Comparison of ENCODE assay signal across 22 cellular contexts in genomic region chr11:24239930-24240329, GRCh38.
DNase-seq lines count a peak whose midpoint lies in the region; ATAC-seq, FAIRE-seq and TF ChIP-seq lines count a peak whose summit lies in the region.
"Had no signal": no experiment of that assay in that cellular context is flagged by ENCODE, and none has a peak within 500 bp of the region (broad histone marks: within the 10 kb centered on the region; RNA-seq: fewer than 3 reads in every experiment).

No MANE protein-coding gene starts in this region.

- RAD21 ChIA-PET in GM12878 (lab: Charles Lee; ENCODE audit: unreplicated experiment), result no interaction called here

- H2AFZ ChIP-seq in GM12878 (ENCODE audit: control insufficient read depth, low read depth, low read length) (no peak overlapping the region), neural progenitor cell (replicated peaks) (peak overlapping the region; percentile 19)

- TF ChIP-seq EP300 in GM12878 (IDR thresholded peaks at IDR 0.05; ENCODE audit: borderline replicate concordance in 1 of 2, control insufficient read depth in 1 of 2, low read depth in 2 of 2, low read length in 2 of 2), result no peak

- no peaks in the 10 kb centered on the region for H3F3A ChIP-seq in neural progenitor cell (ENCODE audit: low read depth)

- H3K9me3 Mint-ChIP-seq in activated naive CD4-positive, alpha-beta T cell treated with anti-CD3 and anti-CD28 coated beads, Interleukin-2, amount 50 U/mL, for 24 hours, result peaks cover 12% of the 10 kb centered on the region
- H3K9me3 Mint-ChIP-seq in neural progenitor cell, result peaks cover 3% of the 10 kb centered on the region
- H3K9me3 Mint-ChIP-seq: HFFc6 had no signal

- H3K4me3 ChIP-seq in GM12878, result no peak overlapping the region
- no peak overlapping the region for H3K4me3 ChIP-seq in neural progenitor cell
- H3K4me3 ChIP-seq: BLaER1, HAP-1 had no signal

- H3K36me3 ChIP-seq in GM12878 (ENCODE audit: control insufficient read depth in 2 of 2, insufficient read depth in 2 of 2, low read length in 1 of 2) (no peaks in the 10 kb centered on the region), neural progenitor cell (no peaks in the 10 kb centered on the region)
- H3K36me3 ChIP-seq: BLaER1, HAP-1 had no signal

- no peak for TF ChIP-seq CTCF in GM12878 (IDR thresholded peaks at IDR 0.05 in 2 of 3, conservative IDR thresholded peaks at IDR 0.05 in 1 of 3; ENCODE audit: control insufficient read depth in 2 of 3, extremely low read depth in 1 of 3, insufficient read depth in 1 of 3, low read depth in 3 of 3, low read length in 3 of 3)
- TF ChIP-seq CTCF in neural progenitor cell (IDR thresholded peaks at IDR 0.05), result no peak

- no peaks in the 10 kb centered on the region for H3K36me3 Mint-ChIP-seq in activated naive CD4-positive, alpha-beta T cell treated with anti-CD3 and anti-CD28 coated beads, Interleukin-2, amount 50 U/mL, for 24 hours
- H3K36me3 Mint-ChIP-seq in neural progenitor cell, result no peaks in the 10 kb centered on the region
- H3K36me3 Mint-ChIP-seq: CD4-positive, CD25-positive, alpha-beta regulatory T cell; CD8-positive, alpha-beta T cell had no signal

- TF ChIP-seq RAD21 in GM12878 (IDR thresholded peaks at IDR 0.05; ENCODE audit: insufficient read depth, low read depth, low read length), result no peak

- intact Hi-C loops in GM12878 (cut with micrococcal nuclease; ENCODE audit: unreplicated experiment), result no loop called here

- no peaks in the 10 kb centered on the region for H3K27me3 Mint-ChIP-seq in activated naive CD4-positive, alpha-beta T cell treated with anti-CD3 and anti-CD28 coated beads, Interleukin-2, amount 50 U/mL, for 24 hours
- no peaks in the 10 kb centered on the region for H3K27me3 Mint-ChIP-seq in neural progenitor cell (ENCODE audit: insufficient read depth, low read depth)
- H3K27me3 Mint-ChIP-seq: B cell; CD4-positive, CD25-positive, alpha-beta regulatory T cell had no signal

- SMC1A ChIA-PET in GM12878 (lab: Charles Lee; ENCODE audit: uncharacterized antibody, unreplicated experiment), result interaction anchor here (0.6 kb wide), 1 partner anchor 10 kb away, joined by 3 read pairs; no protein-coding TSS in a partner anchor

- POLR2A ChIA-PET in GM12878 (lab: Charles Lee), result no interaction called here

- H3K27ac ChIP-seq in GM12878 (ENCODE audit: control insufficient read depth, insufficient read depth) (no peak overlapping the region), neural progenitor cell (no peak overlapping the region)
- H3K27ac ChIP-seq: 22Rv1, BLaER1, C4-2B had no signal

- H3K4me2 ChIP-seq in GM12878 (ENCODE audit: control insufficient read depth, insufficient read depth) (no peak overlapping the region), neural progenitor cell (no peak overlapping the region)
- H3K4me2 ChIP-seq: BLaER1 had no signal

- H3K9me3 ChIP-seq in GM12878 (replicated peaks; ENCODE audit: control insufficient read depth, insufficient read depth, low read length) (no peaks in the 10 kb centered on the region; the same call in 2 of the 3 replicates), neural progenitor cell (ENCODE audit: low read depth) (no peaks in the 10 kb centered on the region)
- H3K9me3 ChIP-seq: BLaER1, Caco-2, HAP-1 had no signal

- H4K20me1 ChIP-seq in GM12878 (ENCODE audit: control insufficient read depth, insufficient read depth), result no peaks in the 10 kb centered on the region
- no peaks in the 10 kb centered on the region for H4K20me1 ChIP-seq in neural progenitor cell (ENCODE audit: low read depth)
- H4K20me1 ChIP-seq: BLaER1 had no signal

- CTCF ChIA-PET in GM12878 (lab: Yijun Ruan, JAX), result no interaction called here

- FAIRE-seq in GM12878 (lab: Jason Lieb, UNC), result no peak
- FAIRE-seq: A204.1, G401.6, H54 had no signal

- H3K27me3 ChIP-seq in GM12878 (replicated peaks in 1 of 2; ENCODE audit: control insufficient read depth in 2 of 2, insufficient read depth in 2 of 2, low read length in 1 of 2) (no peaks in the 10 kb centered on the region), neural progenitor cell (no peaks in the 10 kb centered on the region)
- H3K27me3 ChIP-seq: BLaER1 had no signal

- ATAC-seq in GM12878, result peak; percentile 27; the same call in 1 of the 3 replicates
- ATAC-seq in GM21786 (IDR thresholded peaks at IDR 0.05; ENCODE audit: unreplicated experiment), result no peak
- ATAC-seq: CD8-positive, alpha-beta T cell had no signal

- H3K27ac Mint-ChIP-seq in activated naive CD4-positive, alpha-beta T cell treated with anti-CD3 and anti-CD28 coated beads, Interleukin-2, amount 50 U/mL, for 24 hours, result peak overlapping the region; percentile 64
- no peak overlapping the region for H3K27ac Mint-ChIP-seq in neural progenitor cell
- H3K27ac Mint-ChIP-seq: B cell; CD4-positive, CD25-positive, alpha-beta regulatory T cell; CD8-positive, alpha-beta T cell; HFFc6 had no signal

- no TSS peak for BruUV-seq in GM12878 (replicated peaks; lab: Mats Ljungman, UMichigan)

- no peaks in the 10 kb centered on the region for H3K4me1 ChIP-seq in GM12878 (ENCODE audit: control insufficient read depth, insufficient read depth, low read length)
- H3K4me1 ChIP-seq in neural progenitor cell, result no peaks in the 10 kb centered on the region
- H3K4me1 ChIP-seq: BLaER1, Caco-2, HAP-1 had no signal

- no peak for TF ChIP-seq POLR2A in GM12878 (IDR thresholded peaks at IDR 0.05; ENCODE audit: low read depth, low read length)

- no peaks in the 10 kb centered on the region for H3K4me1 Mint-ChIP-seq in activated naive CD4-positive, alpha-beta T cell treated with anti-CD3 and anti-CD28 coated beads, Interleukin-2, amount 50 U/mL, for 24 hours
- H3K4me1 Mint-ChIP-seq in neural progenitor cell, result peaks cover 12% of the 10 kb centered on the region
- H3K4me1 Mint-ChIP-seq: B cell; CD4-positive, CD25-positive, alpha-beta regulatory T cell had no signal

- H3K79me2 ChIP-seq in GM12878 (ENCODE audit: control insufficient read depth, insufficient read depth, low read length) (no peaks in the 10 kb centered on the region), neural progenitor cell (ENCODE audit: low read depth) (no peaks in the 10 kb centered on the region)

- in situ Hi-C loops in GM12878 (cut with MboI), result no loop called here

- DNase-seq in activated naive CD4-positive, alpha-beta T cell (lab: John Stamatoyannopoulos, UW), result no peak
- DNase-seq in GM12878 (ENCODE audit: low read depth, low spot score), result no peak
- DNase-seq in neural progenitor cell (ENCODE audit: low spot score), result no peak
- DNase-seq in stimulated activated naive CD4-positive, alpha-beta T cell treated with Interleukin-2 at 50 U/mL for 16 hours (lab: John Stamatoyannopoulos, UW), result no peak
- DNase-seq in NCI-H748 (lab: John Stamatoyannopoulos, UW; ENCODE audit: unreplicated experiment), result no peak
- DNase-seq: Caco-2; CD4-positive, CD25-positive, alpha-beta regulatory T cell; CD8-positive, alpha-beta T cell; DMS153; DND-41; GOT3; HFFc6 had no signal

- no peak overlapping the region for H3K4me3 Mint-ChIP-seq in activated naive CD4-positive, alpha-beta T cell treated with anti-CD3 and anti-CD28 coated beads, Interleukin-2, amount 50 U/mL, for 24 hours
- H3K4me3 Mint-ChIP-seq in neural progenitor cell, result no peak overlapping the region
- H3K4me3 Mint-ChIP-seq: B cell; CD4-positive, CD25-positive, alpha-beta regulatory T cell; CD8-positive, alpha-beta T cell had no signal

- H3K9ac ChIP-seq in GM12878 (ENCODE audit: control insufficient read depth, insufficient read depth, low read length) (no peak overlapping the region), neural progenitor cell (no peak overlapping the region)
- H3K9ac ChIP-seq: BLaER1 had no signal

TF ChIP-seq in GM12878, 131 proteins besides CTCF, POLR2A, EP300 and RAD21 (continues in another document):
- TF ChIP-seq BRCA1 (IDR thresholded peaks at IDR 0.05; ENCODE audit: low read depth, low read length), result no peak
- no peak for TF ChIP-seq RB1 (IDR thresholded peaks at IDR 0.05; ENCODE audit: borderline replicate concordance)
- no peak for TF ChIP-seq IRF5 (IDR thresholded peaks at IDR 0.05; ENCODE audit: borderline replicate concordance)
- no peak for TF ChIP-seq BMI1 (IDR thresholded peaks at IDR 0.05; ENCODE audit: borderline replicate concordance)
- TF ChIP-seq SUPT20H (IDR thresholded peaks at IDR 0.05; ENCODE audit: borderline replicate concordance, control insufficient read depth, low read depth, low read length), result no peak
- TF ChIP-seq MLLT1 (IDR thresholded peaks at IDR 0.05), result no peak
